ENCODE assay signal across 1 cellular context in genomic region chr5:177142778-177143177, GRCh38.
TF ChIP-seq lines count a peak whose summit lies in the region.

No MANE protein-coding gene starts in this region.

TF ChIP-seq in GM12878, 131 proteins besides CTCF, POLR2A, EP300 and RAD21:
- TF ChIP-seq TAF1 (IDR thresholded peaks at IDR 0.05; ENCODE audit: borderline replicate concordance, low read depth, low read length), result no peak
- TF ChIP-seq GABPA (IDR thresholded peaks at IDR 0.05; ENCODE audit: low read depth), result no peak
- peak; percentile 54; the same call in 1 of the 2 replicates for TF ChIP-seq ZNF24 (IDR thresholded peaks at IDR 0.05)
- TF ChIP-seq, protein P1, sequence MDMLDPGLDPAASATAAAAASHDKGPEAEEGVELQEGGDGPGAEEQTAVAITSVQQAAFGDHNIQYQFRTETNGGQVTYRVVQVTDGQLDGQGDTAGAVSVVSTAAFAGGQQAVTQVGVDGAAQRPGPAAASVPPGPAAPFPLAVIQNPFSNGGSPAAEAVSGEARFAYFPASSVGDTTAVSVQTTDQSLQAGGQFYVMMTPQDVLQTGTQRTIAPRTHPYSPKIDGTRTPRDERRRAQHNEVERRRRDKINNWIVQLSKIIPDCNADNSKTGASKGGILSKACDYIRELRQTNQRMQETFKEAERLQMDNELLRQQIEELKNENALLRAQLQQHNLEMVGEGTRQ (IDR thresholded peaks at IDR 0.05; ENCODE audit: borderline replicate concordance, low read depth, low read length), result no peak
- no peak for TF ChIP-seq TCF3 (IDR thresholded peaks at IDR 0.05; ENCODE audit: borderline replicate concordance, insufficient read depth, low read depth, low read length)
TF ChIP-seq in GM12878: peak in this region for 1.
